26 cellular contexts compared by ENCODE assay signal in genomic region chr9:135280666-135281065, GRCh38.
"Had no signal": no experiment of that assay in that cellular context is flagged by ENCODE, and none has a peak within 500 bp of the region (broad histone marks: within the 10 kb centered on the region; RNA-seq: fewer than 3 reads in every experiment).

No MANE protein-coding gene starts in this region.

- DNase-seq: naive B cell; naive thymus-derived CD8-positive, alpha-beta T cell; nephron progenitor cell; occipital lobe; ovary; psoas muscle; right lobe of liver; sigmoid colon; small intestine; stimulated activated CD4-positive, alpha-beta T cell treated with anti-CD3 and anti-CD28 coated beads, Interleukin-1b, Interleukin-23, amount 100 ng/mL, for 48 hours; stimulated activated CD4-positive, alpha-beta T cell treated with anti-CD3 and anti-CD28 coated beads, Interleukin-4, amount 100 ng/mL, for 24 hours; stimulated activated naive B cell treated with anti-CD40 and anti-IgM and Interleukin-4, amounts not matched to agents 10 μg/mL and 1 μg/mL and 100 μg/mL, for 72 hours; stimulated activated naive CD4-positive, alpha-beta T cell treated with Interleukin-2 at 50 U/mL for 16 hours; stimulated activated naive CD8-positive, alpha-beta T cell treated with anti-CD3 and anti-CD28 coated beads, Interleukin-15, amount 100 ng/mL, for 72 hours; thyroid gland; trophoblast cell; upper lobe of left lung had no signal

- H3K4me3 Mint-ChIP-seq: naive thymus-derived CD8-positive, alpha-beta T cell; natural killer cell treated with Interleukin-12 subunit alpha and Interleukin-12 subunit beta and Interleukin-15 and Interleukin-18, amount 100 ng/mL, for 72 hours; nephron progenitor cell; neural crest cell; stimulated activated effector memory CD8-positive, alpha-beta T cell treated with anti-CD3 and anti-CD28 coated beads, Interleukin-12 subunit alpha, Interleukin-12 subunit beta, amount 100 ng/mL, for 72 hours; stimulated activated naive B cell treated with anti-CD40 and anti-IgM and Interleukin-4, amounts not matched to agents 10 μg/mL and 1 μg/mL and 100 μg/mL, for 72 hours; stimulated activated naive CD8-positive, alpha-beta T cell treated with anti-CD3 and anti-CD28 coated beads, Interleukin-15, amount 100 ng/mL, for 72 hours had no signal

- H3K4me3 ChIP-seq: ovary, psoas muscle, right lobe of liver, sigmoid colon, suprapubic skin, thoracic aorta, thyroid gland, tibial nerve, upper lobe of left lung, vagina had no signal

- H3K4me1 ChIP-seq: psoas muscle had no signal

- H2AFZ ChIP-seq: parathyroid adenoma had no signal

- H3K9me3 Mint-ChIP-seq: naive thymus-derived CD8-positive, alpha-beta T cell; natural killer cell treated with Interleukin-12 subunit alpha and Interleukin-12 subunit beta and Interleukin-15 and Interleukin-18, amount 100 ng/mL, for 72 hours; nephron progenitor cell; neural crest cell; stimulated activated effector memory CD8-positive, alpha-beta T cell treated with anti-CD3 and anti-CD28 coated beads, Interleukin-12 subunit alpha, Interleukin-12 subunit beta, amount 100 ng/mL, for 72 hours had no signal

- H3K9me3 ChIP-seq: ovary, psoas muscle, right lobe of liver, sigmoid colon, suprapubic skin, thoracic aorta, thyroid gland, tibial nerve, upper lobe of left lung, vagina had no signal

- H3K4me1 Mint-ChIP-seq: naive B cell; neural crest cell; stimulated activated effector memory CD8-positive, alpha-beta T cell treated with anti-CD3 and anti-CD28 coated beads, Interleukin-12 subunit alpha, Interleukin-12 subunit beta, amount 100 ng/mL, for 72 hours; stimulated activated naive B cell treated with anti-CD40 and anti-IgM and Interleukin-4, amounts not matched to agents 10 μg/mL and 1 μg/mL and 100 μg/mL, for 72 hours had no signal

- H3K36me3 ChIP-seq: ovary, right lobe of liver, sigmoid colon, suprapubic skin, thoracic aorta, thyroid gland, tibial nerve, upper lobe of left lung, vagina had no signal

- H3K27me3 ChIP-seq: ovary, right lobe of liver, thyroid gland, upper lobe of left lung, vagina had no signal

- H3K36me3 Mint-ChIP-seq: naive B cell; naive thymus-derived CD8-positive, alpha-beta T cell; natural killer cell treated with Interleukin-12 subunit alpha and Interleukin-12 subunit beta and Interleukin-15 and Interleukin-18, amount 100 ng/mL, for 72 hours; stimulated activated effector memory CD8-positive, alpha-beta T cell treated with anti-CD3 and anti-CD28 coated beads, Interleukin-12 subunit alpha, Interleukin-12 subunit beta, amount 100 ng/mL, for 72 hours; stimulated activated naive B cell treated with anti-CD40 and anti-IgM and Interleukin-4, amounts not matched to agents 10 μg/mL and 1 μg/mL and 100 μg/mL, for 72 hours had no signal

- H3K27ac ChIP-seq: ovary, parathyroid adenoma, psoas muscle, right lobe of liver, sigmoid colon, suprapubic skin, thoracic aorta, thyroid gland, tibial nerve, upper lobe of left lung, vagina had no signal

- H3K9ac ChIP-seq: parathyroid adenoma had no signal

- H3K27ac Mint-ChIP-seq: natural killer cell treated with Interleukin-12 subunit alpha and Interleukin-12 subunit beta and Interleukin-15 and Interleukin-18, amount 100 ng/mL, for 72 hours; nephron progenitor cell; progenitor cell of endocrine pancreas; stimulated activated effector memory CD8-positive, alpha-beta T cell treated with anti-CD3 and anti-CD28 coated beads, Interleukin-12 subunit alpha, Interleukin-12 subunit beta, amount 100 ng/mL, for 72 hours; stimulated activated naive B cell treated with anti-CD40 and anti-IgM and Interleukin-4, amounts not matched to agents 10 μg/mL and 1 μg/mL and 100 μg/mL, for 72 hours; stimulated activated naive CD8-positive, alpha-beta T cell treated with anti-CD3 and anti-CD28 coated beads, Interleukin-15, amount 100 ng/mL, for 72 hours had no signal
